1 cellular context compared by ENCODE assay signal in the genomic region with DNA sequence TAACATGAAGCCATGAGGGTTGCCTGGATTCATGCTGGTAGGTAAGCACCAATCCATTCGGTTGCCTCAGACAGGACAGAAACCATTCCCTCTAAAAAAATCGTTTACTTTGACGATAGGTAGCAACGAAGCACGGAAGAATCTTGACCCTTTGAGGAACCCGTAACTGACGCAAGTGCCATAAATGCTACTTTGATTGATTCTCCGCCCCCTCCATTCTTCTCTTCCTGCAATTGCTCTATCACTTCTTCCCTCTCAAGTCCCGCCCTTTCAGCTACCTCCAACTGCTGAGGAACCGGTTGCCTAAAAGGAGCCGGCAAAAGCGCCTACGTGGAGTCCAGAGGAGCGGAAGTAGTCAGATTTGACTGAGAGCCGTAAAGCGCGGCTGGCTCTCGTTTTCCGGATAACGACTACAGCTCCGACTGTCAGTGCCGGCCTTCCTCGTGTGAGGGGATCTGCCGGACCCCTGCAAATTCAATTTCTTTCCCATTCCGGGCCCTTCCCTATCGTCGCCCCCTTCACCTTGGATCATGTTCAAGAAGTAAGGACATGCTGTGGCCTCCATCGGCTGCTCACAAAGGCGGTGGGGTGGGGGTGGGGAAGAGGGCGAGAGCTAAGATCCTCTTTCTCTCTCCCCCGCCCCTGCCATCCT.
A peak's percentile ranks its signal among the peaks of the same experiment; 100 is the strongest.
TF ChIP-seq lines count a peak whose summit lies in the region.

Gene MCTS1, plus strand, starts transcription at position 395 of the 652 bp plus-strand sequence. Its CDS starts 136 bp downstream, at position 531.

TF ChIP-seq in GM12878, 131 proteins besides CTCF, POLR2A, EP300 and RAD21 (continued from another document):
- TF ChIP-seq ZBTB40 (IDR thresholded peaks at IDR 0.05; ENCODE audit: borderline replicate concordance): peak; percentile 74; the same call in 1 of the 2 replicates
- 0 out of 2 replicates have a peak, but pooled peaks have one; percentile 28 for TF ChIP-seq HCFC1 (IDR thresholded peaks at IDR 0.05; ENCODE audit: low read length)
- no peak for TF ChIP-seq FOXM1 (IDR thresholded peaks at IDR 0.05; ENCODE audit: low read depth, low read length)
- 0 out of 3 replicates have a peak, but pooled peaks have one; percentile 38 for TF ChIP-seq POU2F2 (IDR thresholded peaks at IDR 0.05; ENCODE audit: borderline replicate concordance, low read depth, low read length)
- no peak for TF ChIP-seq DPF2 (IDR thresholded peaks at IDR 0.05)
- no peak for TF ChIP-seq STAT3 (IDR thresholded peaks at IDR 0.05; ENCODE audit: low read depth, low read length)
- TF ChIP-seq EGR1 (IDR thresholded peaks at IDR 0.05; ENCODE audit: borderline replicate concordance in 1 of 2, low read depth in 2 of 2, low read length in 2 of 2): 0 out of 3 replicates have a peak, but pooled peaks of 1 of the 2 experiments have one; percentile 29
- TF ChIP-seq USF1 (IDR thresholded peaks at IDR 0.05; ENCODE audit: borderline replicate concordance, extremely low read length, insufficient read depth, low read depth, low read length): no peak
- peak; percentile 19; the same call in 1 of the 2 replicates for TF ChIP-seq CBFB (IDR thresholded peaks at IDR 0.05; ENCODE audit: low read depth)
- no peak for TF ChIP-seq TBL1XR1 (IDR thresholded peaks at IDR 0.05; ENCODE audit: low read depth, low read length)
- TF ChIP-seq IKZF1 (conservative IDR thresholded peaks at IDR 0.05): peak; percentile 33; the same call in 1 of the 2 replicates
- TF ChIP-seq, protein P1, sequence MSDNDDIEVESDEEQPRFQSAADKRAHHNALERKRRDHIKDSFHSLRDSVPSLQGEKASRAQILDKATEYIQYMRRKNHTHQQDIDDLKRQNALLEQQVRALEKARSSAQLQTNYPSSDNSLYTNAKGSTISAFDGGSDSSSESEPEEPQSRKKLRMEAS (IDR thresholded peaks at IDR 0.05; ENCODE audit: low read depth, low read length): no peak
- TF ChIP-seq CREM (IDR thresholded peaks at IDR 0.05; ENCODE audit: low read depth): peak; percentile 70
- no peak for TF ChIP-seq SREBF1 (IDR thresholded peaks at IDR 0.05; ENCODE audit: low read length)
- TF ChIP-seq MYC (IDR thresholded peaks at IDR 0.05; ENCODE audit: insufficient read depth, insufficient read length, insufficient replicate concordance, low read length, severe bottlenecking): no peak
- TF ChIP-seq BACH1 (IDR thresholded peaks at IDR 0.05; ENCODE audit: borderline replicate concordance): no peak
- TF ChIP-seq, protein P2, sequence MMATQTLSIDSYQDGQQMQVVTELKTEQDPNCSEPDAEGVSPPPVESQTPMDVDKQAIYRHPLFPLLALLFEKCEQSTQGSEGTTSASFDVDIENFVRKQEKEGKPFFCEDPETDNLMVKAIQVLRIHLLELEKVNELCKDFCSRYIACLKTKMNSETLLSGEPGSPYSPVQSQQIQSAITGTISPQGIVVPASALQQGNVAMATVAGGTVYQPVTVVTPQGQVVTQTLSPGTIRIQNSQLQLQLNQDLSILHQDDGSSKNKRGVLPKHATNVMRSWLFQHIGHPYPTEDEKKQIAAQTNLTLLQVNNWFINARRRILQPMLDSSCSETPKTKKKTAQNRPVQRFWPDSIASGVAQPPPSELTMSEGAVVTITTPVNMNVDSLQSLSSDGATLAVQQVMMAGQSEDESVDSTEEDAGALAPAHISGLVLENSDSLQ (IDR thresholded peaks at IDR 0.05): peak; percentile 87
- TF ChIP-seq KLF5 (IDR thresholded peaks at IDR 0.05; ENCODE audit: partially characterized antibody): no peak
- TF ChIP-seq PAX8 (IDR thresholded peaks at IDR 0.05): no peak
- no peak for TF ChIP-seq KDM1A (IDR thresholded peaks at IDR 0.05; ENCODE audit: borderline replicate concordance)
TF ChIP-seq in GM12878: peak in this region for 24.
